10 cellular contexts compared by ENCODE assay signal in the genomic region with DNA sequence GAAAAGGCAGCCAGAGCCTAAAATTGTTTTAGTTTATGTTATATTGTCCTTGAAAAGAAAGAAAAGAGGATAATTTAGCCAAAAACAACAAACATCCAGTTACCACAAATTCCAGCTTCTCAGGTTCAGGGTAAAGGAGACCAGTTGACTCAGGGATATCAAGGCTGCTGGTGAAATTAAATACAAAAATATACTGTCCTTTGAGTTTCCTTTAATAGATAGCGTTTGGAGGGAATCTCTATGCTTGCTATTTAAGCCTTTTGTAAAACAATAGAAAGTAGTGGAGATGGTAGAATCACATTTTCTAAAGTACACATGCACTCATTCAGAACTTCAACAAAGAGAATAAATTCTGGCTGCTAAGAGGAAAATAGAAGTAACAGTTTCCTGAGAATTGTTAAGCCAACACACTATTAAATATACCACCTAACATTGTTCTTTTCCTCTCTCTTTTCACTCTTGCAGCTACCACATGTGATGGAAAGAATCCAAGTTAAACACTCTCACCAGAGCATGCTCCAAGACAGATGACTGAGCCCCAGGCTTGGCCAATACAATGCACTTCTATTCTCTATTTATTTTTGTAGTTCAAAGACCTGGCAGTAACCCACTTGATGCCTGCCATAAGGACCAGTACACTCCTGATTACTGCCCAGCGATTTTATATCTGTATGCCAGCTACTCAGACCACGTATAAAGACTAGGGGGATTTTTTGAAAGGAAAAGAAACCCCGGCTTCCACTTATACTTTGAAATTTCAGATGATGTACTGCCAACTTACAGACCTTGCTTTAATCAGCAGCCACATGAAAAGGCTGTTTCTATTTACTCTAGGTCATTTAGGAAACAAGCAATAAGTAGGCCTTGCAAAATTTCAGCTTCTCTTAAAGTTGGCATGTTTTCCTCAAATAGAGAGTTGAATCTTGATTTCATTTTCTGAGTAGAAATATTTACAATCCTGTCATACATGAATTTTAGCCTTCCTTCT.
A peak's percentile ranks its signal among the peaks of the same experiment; 100 is the strongest.
DNase-seq lines count a peak whose midpoint lies in the region; FAIRE-seq and TF ChIP-seq lines count a peak whose summit lies in the region.
"Had no signal": no experiment of that assay in that cellular context is flagged by ENCODE, and none has a peak within 500 bp of the region (broad histone marks: within the 10 kb centered on the region; RNA-seq: fewer than 3 reads in every experiment).

No MANE protein-coding gene starts in this region.

- no peaks in the 10 kb centered on the region for H3K27me3 ChIP-seq in astrocyte (ENCODE audit: insufficient read depth, low read length)
- H3K27me3 ChIP-seq: adrenal gland had no signal

- no peaks in the 10 kb centered on the region for H3K27me3 Mint-ChIP-seq in astrocyte (ENCODE audit: low read depth, unreplicated experiment)
- H3K27me3 Mint-ChIP-seq in activated T-helper 1 cell treated with anti-CD3 and anti-CD28 coated beads, Interleukin-12 subunit alpha, Interleukin-12 subunit beta, Interleukin-2, Interleukin-4 antibody, amounts not matched to agents 30 ng/mL and 10 ng/mL and 1 ng/mL, durations not matched to agents 14 hours and 24 hours and 36 hours (ENCODE audit: insufficient read depth): no peaks in the 10 kb centered on the region

- H3K79me2 ChIP-seq in astrocyte (ENCODE audit: insufficient read depth, low read length): no peaks in the 10 kb centered on the region

- FAIRE-seq in astrocyte (lab: Jason Lieb, UNC): no peak

- no peak for TF ChIP-seq CTCF in astrocyte (IDR thresholded peaks at IDR 0.05; ENCODE audit: insufficient read depth, low read depth, low read length)

- H3K36me3 Mint-ChIP-seq in astrocyte (ENCODE audit: low read depth, unreplicated experiment): no peaks in the 10 kb centered on the region
- H3K36me3 Mint-ChIP-seq in activated T-helper 1 cell treated with anti-CD3 and anti-CD28 coated beads, Interleukin-12 subunit alpha, Interleukin-12 subunit beta, Interleukin-2, Interleukin-4 antibody, amounts not matched to agents 30 ng/mL and 10 ng/mL and 1 ng/mL, durations not matched to agents 14 hours and 24 hours and 36 hours (ENCODE audit: low read depth): no peaks in the 10 kb centered on the region

- H3K27ac Mint-ChIP-seq in astrocyte (ENCODE audit: unreplicated experiment): no peak overlapping the region
- no peak overlapping the region for H3K27ac Mint-ChIP-seq in activated T-helper 1 cell treated with anti-CD3 and anti-CD28 coated beads, Interleukin-12 subunit alpha, Interleukin-12 subunit beta, Interleukin-2, Interleukin-4 antibody, amounts not matched to agents 30 ng/mL and 10 ng/mL and 1 ng/mL, durations not matched to agents 14 hours and 24 hours and 36 hours

- intact Hi-C loops in activated T-helper 1 cell treated with anti-CD3 and anti-CD28 coated beads, Interleukin-12 subunit alpha, Interleukin-12 subunit beta, Interleukin-2, Interleukin-4 antibody, amounts not matched to agents 30 ng/mL and 10 ng/mL and 1 ng/mL, durations not matched to agents 14 hours and 24 hours and 36 hours (cut with micrococcal nuclease): no loop called here

- peaks cover 4% of the 10 kb centered on the region for H3K4me1 Mint-ChIP-seq in astrocyte (ENCODE audit: low read depth, unreplicated experiment)
- H3K4me1 Mint-ChIP-seq in activated T-helper 1 cell treated with anti-CD3 and anti-CD28 coated beads, Interleukin-12 subunit alpha, Interleukin-12 subunit beta, Interleukin-2, Interleukin-4 antibody, amounts not matched to agents 30 ng/mL and 10 ng/mL and 1 ng/mL, durations not matched to agents 14 hours and 24 hours and 36 hours (ENCODE audit: low read depth): no peaks in the 10 kb centered on the region

- peak overlapping the region; percentile 28 for H3K27ac ChIP-seq in astrocyte (ENCODE audit: low read depth, low read length)
- H3K27ac ChIP-seq: adrenal gland had no signal

- DNase-seq in A172 (ENCODE audit: low spot score): peak; percentile 37
- DNase-seq in NCI-H1048 (lab: John Stamatoyannopoulos, UW): peak; percentile 47
- peak; percentile 88 for DNase-seq in astrocyte (ENCODE audit: low read depth)
- DNase-seq in inferior parietal cortex (ENCODE audit: extremely low spot score): peak; percentile 59
- no peak for DNase-seq in activated T-helper 1 cell treated with anti-CD3 and anti-CD28 coated beads, Interleukin-12 subunit alpha, Interleukin-12 subunit beta, Interleukin-2, Interleukin-4 antibody, amounts not matched to agents 30 ng/mL and 10 ng/mL and 1 ng/mL, durations not matched to agents 14 hours and 24 hours and 36 hours (ENCODE audit: low spot score)
- DNase-seq in T1000 (lab: John Stamatoyannopoulos, UW): no peak
- no peak for DNase-seq in ecto neural progenitor cell (ENCODE audit: low spot score)
- DNase-seq in NCI-H524 (lab: John Stamatoyannopoulos, UW): no peak
- DNase-seq: AML-193 had no signal

- no peak overlapping the region for H3K4me3 ChIP-seq in astrocyte (ENCODE audit: insufficient read depth, low read depth, low read length)
- H3K4me3 ChIP-seq: adrenal gland had no signal

- no peak overlapping the region for H2AFZ ChIP-seq in astrocyte (ENCODE audit: low read depth, low read length)

- no peak overlapping the region for H3K4me3 Mint-ChIP-seq in astrocyte (ENCODE audit: unreplicated experiment)
- no peak overlapping the region for H3K4me3 Mint-ChIP-seq in activated T-helper 1 cell treated with anti-CD3 and anti-CD28 coated beads, Interleukin-12 subunit alpha, Interleukin-12 subunit beta, Interleukin-2, Interleukin-4 antibody, amounts not matched to agents 30 ng/mL and 10 ng/mL and 1 ng/mL, durations not matched to agents 14 hours and 24 hours and 36 hours

- no peaks in the 10 kb centered on the region for H3K9me3 Mint-ChIP-seq in astrocyte (ENCODE audit: unreplicated experiment)
- H3K9me3 Mint-ChIP-seq in activated T-helper 1 cell treated with anti-CD3 and anti-CD28 coated beads, Interleukin-12 subunit alpha, Interleukin-12 subunit beta, Interleukin-2, Interleukin-4 antibody, amounts not matched to agents 30 ng/mL and 10 ng/mL and 1 ng/mL, durations not matched to agents 14 hours and 24 hours and 36 hours: no peaks in the 10 kb centered on the region

- no peaks in the 10 kb centered on the region for H3K36me3 ChIP-seq in astrocyte (ENCODE audit: insufficient read depth, low read length)
- H3K36me3 ChIP-seq: adrenal gland had no signal

- peaks cover 7% of the 10 kb centered on the region for H3K4me1 ChIP-seq in astrocyte (ENCODE audit: insufficient read depth, low read length)
- H3K4me1 ChIP-seq: adrenal gland had no signal

- H3K4me2 ChIP-seq in astrocyte (ENCODE audit: low read length): peak overlapping the region; percentile 48

- no peaks in the 10 kb centered on the region for H4K20me1 ChIP-seq in astrocyte (ENCODE audit: insufficient read depth, low read length)

- no peak overlapping the region for H3K9ac ChIP-seq in astrocyte (ENCODE audit: low read length)

- no peaks in the 10 kb centered on the region for H3K9me3 ChIP-seq in astrocyte (ENCODE audit: insufficient read depth, low read depth, low read length)

Comparison
In these comparisons a context has a peak if more than half of its experiments do, and no peak if none do; other contexts are left out.
1. DNase-seq: peak in A172 (single experiment), NCI-H1048 (single experiment), astrocyte (single experiment) and inferior parietal cortex (single experiment); none in activated T-helper 1 cell treated with anti-CD3 and anti-CD28 coated beads, Interleukin-12 subunit alpha, Interleukin-12 subunit beta, Interleukin-2, Interleukin-4 antibody, amounts not matched to agents 30 ng/mL and 10 ng/mL and 1 ng/mL, durations not matched to agents 14 hours and 24 hours and 36 hours (single experiment), T1000 (single experiment), ecto neural progenitor cell (single experiment) and NCI-H524 (0 of 2).